In genomic region chr2:148640767-148641166, GRCh38 we compare ENCODE assay signal across 18 cellular contexts. TPM values are rescaled to one million over a fixed set of nuclear protein-coding genes. Genes with fewer than 3 reads are reported as not detected.
A peak's percentile ranks its signal among the peaks of the same experiment; 100 is the strongest.
DNase-seq lines count a peak whose midpoint lies in the region; ATAC-seq, FAIRE-seq and TF ChIP-seq lines count a peak whose summit lies in the region.
"Had no signal": no experiment of that assay in that cellular context is flagged by ENCODE, and none has a peak within 500 bp of the region (broad histone marks: within the 10 kb centered on the region; RNA-seq: fewer than 3 reads in every experiment).

No MANE protein-coding gene starts in this region.

- H3K4ac ChIP-seq in IMR-90 (ENCODE audit: low read depth, low read length), result no peak overlapping the region

- peaks cover 5% of the 10 kb centered on the region; the same call in 1 of the 2 replicates for H4K20me1 ChIP-seq in IMR-90 (ENCODE audit: insufficient read depth, low read length)

- TF ChIP-seq RAD21 in IMR-90 (IDR thresholded peaks at IDR 0.05; ENCODE audit: low read length), result peak; percentile 43
- TF ChIP-seq RAD21 in liver (IDR thresholded peaks at IDR 0.05), result peak; percentile 42 to 43

- H3K23ac ChIP-seq in IMR-90 (ENCODE audit: low read depth, low read length), result no peak overlapping the region

- no peak overlapping the region for H3K14ac ChIP-seq in IMR-90 (replicated peaks; ENCODE audit: low read depth, low read length)

- H2AFZ ChIP-seq in IMR-90 (replicated peaks; ENCODE audit: low read length, poor library complexity), result no peak overlapping the region

- H3K4me1 ChIP-seq in IMR-90 (ENCODE audit: control insufficient read depth, insufficient read depth, low read length) (no peaks in the 10 kb centered on the region), liver (ENCODE audit: control insufficient read depth in 4 of 4, insufficient read depth in 4 of 4, low read length in 3 of 4) (peaks cover 0 to 10% (median 7%) of the 10 kb centered on the region in 4 donors)
- H3K4me1 ChIP-seq: Caco-2 had no signal

- BruUV-seq in IMR-90 (replicated peaks; lab: Mats Ljungman, UMichigan), result no TSS peak

- ATAC-seq in IMR-90 (ENCODE audit: low read depth) (no peak), GM21447 (IDR thresholded peaks at IDR 0.05; ENCODE audit: unreplicated experiment) (no peak)
- ATAC-seq: left cardiac atrium, T-helper 17 cell had no signal

- CTCF ChIA-PET in IMR-90 (lab: Yijun Ruan, JAX), result interaction anchor here (0.7 to 1.3 kb wide), 2 partner anchors 311 to 349 kb away, joined by 4 read pairs; no protein-coding TSS in a partner anchor

- no peak overlapping the region for H2AK9ac ChIP-seq in IMR-90 (replicated peaks; ENCODE audit: low read depth, low read length, poor library complexity)

- no peaks in the 10 kb centered on the region for H3K9me1 ChIP-seq in IMR-90 (ENCODE audit: insufficient read depth, low read length)

- no peak overlapping the region for H3K9ac ChIP-seq in IMR-90 (ENCODE audit: low read depth, low read length)
- no peak overlapping the region for H3K9ac ChIP-seq in liver (ENCODE audit: low read depth in 1 of 2, low read length in 2 of 2)

- in situ Hi-C loops in IMR-90 (cut with MboI; ENCODE audit: low sequenced_read_pairs), result loop anchor here (25.0 kb wide), 2 partner anchors 322 to 672 kb away; no protein-coding TSS in a partner anchor

- no peak for FAIRE-seq in D721Med (lab: Jason Lieb, UNC)
- FAIRE-seq: H54 had no signal

- H3K27me3 ChIP-seq in IMR-90 (ENCODE audit: control insufficient read depth, insufficient read depth, low read length), result peaks cover 21% of the 10 kb centered on the region
- H3K27me3 ChIP-seq in liver (ENCODE audit: control insufficient read depth in 4 of 4, insufficient read depth in 4 of 4, low read length in 3 of 4), result no peaks in the 10 kb centered on the region
- H3K27me3 ChIP-seq: transverse colon had no signal

- POLR2A ChIA-PET in IMR-90 (lab: Charles Lee; ENCODE audit: unreplicated experiment), result interaction anchor here (0.6 kb wide), 2 partner anchors 25 to 791 kb away, joined by 3 read pairs; no protein-coding TSS in a partner anchor

- H3K36me3 ChIP-seq in IMR-90 (ENCODE audit: control insufficient read depth, insufficient read depth, low read length) (no peaks in the 10 kb centered on the region), liver (ENCODE audit: control insufficient read depth in 4 of 4, insufficient read depth in 3 of 4, low read depth in 1 of 4, low read length in 3 of 4) (no peaks in the 10 kb centered on the region)
- H3K36me3 ChIP-seq: esophagus squamous epithelium, transverse colon had no signal

- peaks cover 0 to 2% of the 10 kb centered on the region in 2 experiments; a peak in 1 of 4 replicates for H3K79me1 ChIP-seq in IMR-90 (ENCODE audit: low read depth in 1 of 2, low read length in 2 of 2)

- no peak overlapping the region for H3K4me3 ChIP-seq in IMR-90 (ENCODE audit: insufficient read depth, low read depth, low read length)
- no peak overlapping the region for H3K4me3 ChIP-seq in liver (ENCODE audit: low read depth in 1 of 3, low read length in 3 of 3)
- H3K4me3 ChIP-seq: esophagus squamous epithelium, transverse colon had no signal

- H2BK5ac ChIP-seq in IMR-90 (ENCODE audit: low read depth, low read length, poor library complexity, severe bottlenecking), result no peak overlapping the region

- H3K27ac ChIP-seq in IMR-90 (ENCODE audit: insufficient read depth, low read length) (no peak overlapping the region), liver (ENCODE audit: low read depth in 1 of 2, low read length in 2 of 2) (no peak overlapping the region)
- H3K27ac ChIP-seq: esophagus squamous epithelium, transverse colon had no signal

- TF ChIP-seq POLR2A in IMR-90 (IDR thresholded peaks at IDR 0.05; ENCODE audit: low read depth, low read length), result no peak

- intact Hi-C loops in IMR-90 (cut with micrococcal nuclease), result loop anchor here (1.0 to 10.0 kb wide), 3 partner anchors 287 to 924 kb away; no protein-coding TSS in a partner anchor

- H3K18ac ChIP-seq in IMR-90 (ENCODE audit: low read depth, low read length), result no peak overlapping the region

- DNase-seq in D721Med (ENCODE audit: insufficient read length, low spot score) (no peak), IMR-90 (peak; percentile 25), cerebellar cortex (ENCODE audit: low spot score) (peak; percentile 78), SK-N-DZ (ENCODE audit: low spot score) (no peak), islet precursor cell (no peak)
- DNase-seq in activated CD8-positive, alpha-beta memory T cell treated with anti-CD3 and anti-CD28 coated beads for 24 hours, result no peak
- DNase-seq: activated CD4-positive, alpha-beta T cell treated with anti-CD3 and anti-CD28 coated beads, Interleukin-2, amount 50 U/mL, for 4 hours; activated gamma-delta T cell treated with Interleukin-2 at 50 U/mL for 16 hours; Caco-2; esophagus squamous epithelium; left cardiac atrium; NCI-H1436; stimulated activated CD4-positive, alpha-beta T cell treated with anti-CD3 and anti-CD28 coated beads, Interleukin-12 subunit alpha, Interleukin-12 subunit beta, amount 100 ng/mL, for 4 hours; T-helper 17 cell; transverse colon had no signal

- no peak overlapping the region for H2BK120ac ChIP-seq in IMR-90 (ENCODE audit: low read depth, low read length)

- no peak overlapping the region for H4K8ac ChIP-seq in IMR-90 (ENCODE audit: low read depth in 2 of 2, low read length in 2 of 2)

- H4K91ac ChIP-seq in IMR-90 (ENCODE audit: insufficient read depth, low read depth, low read length), result no peak overlapping the region

- H4K5ac ChIP-seq in IMR-90 (ENCODE audit: low read depth, low read length), result no peak overlapping the region

- no peak overlapping the region for H2BK20ac ChIP-seq in IMR-90 (ENCODE audit: low read depth, low read length)

- dilution Hi-C loops in IMR-90 (cut with HindIII; ENCODE audit: low sequenced_read_pairs, unreplicated experiment), result no loop called here

- no peak overlapping the region for H2AK5ac ChIP-seq in IMR-90 (ENCODE audit: low read depth, low read length)

- no peak overlapping the region for H3K56ac ChIP-seq in IMR-90 (ENCODE audit: extremely low read depth, insufficient read depth, low read length)

- TF ChIP-seq CTCF in D721Med (IDR thresholded peaks at IDR 0.05; ENCODE audit: insufficient read depth, missing control alignments), result peak; percentile 41
- TF ChIP-seq CTCF in IMR-90 (conservative IDR thresholded peaks at IDR 0.05; ENCODE audit: low read depth, low read length), result peak; percentile 24; the same call in 1 of the 2 replicates
- peak; percentile 14 for TF ChIP-seq CTCF in liver (IDR thresholded peaks at IDR 0.05; ENCODE audit: low read depth, low read length, missing input control)

- no CpG with 5 or more reads among the region's 5 CpGs for WGBS in IMR-90 (ENCODE audit: extremely low coverage in 2 of 2, insufficient read length in 1 of 2), 2 experiments
- WGBS in liver, result 61% methylated on average over 5 of the region's 5 CpGs

- H2BK15ac ChIP-seq in IMR-90 (ENCODE audit: low read depth, low read length), result no peak overlapping the region

- no peak overlapping the region for H3K4me2 ChIP-seq in IMR-90 (ENCODE audit: low read depth, low read length)

- no peaks in the 10 kb centered on the region for H3K9me3 ChIP-seq in IMR-90 (ENCODE audit: control insufficient read depth, insufficient read depth, low read length)
- H3K9me3 ChIP-seq in liver (ENCODE audit: control insufficient read depth in 4 of 4, low read length in 3 of 4), result no peaks in the 10 kb centered on the region
- H3K9me3 ChIP-seq: Caco-2, esophagus squamous epithelium, transverse colon had no signal

TF ChIP-seq in IMR-90, 13 proteins besides CTCF, POLR2A, EP300 and RAD21:
- TF ChIP-seq NFE2L2 (IDR thresholded peaks at IDR 0.05; ENCODE audit: low read depth, low read length) (no peak), SMC3 (IDR thresholded peaks at IDR 0.05; ENCODE audit: low read depth, low read length) (peak; percentile 31; the same call in 1 of the 2 replicates)
TF ChIP-seq in IMR-90: peak in this region for 1.

TF ChIP-seq in liver, 16 proteins besides CTCF, POLR2A, EP300 and RAD21 (continues in another document):
- TF ChIP-seq NR2F2 (IDR thresholded peaks at IDR 0.05), result no peak
- no peak for TF ChIP-seq ZBTB33 (IDR thresholded peaks at IDR 0.05)
- no peak for TF ChIP-seq ATF3 (IDR thresholded peaks at IDR 0.05)
- no peak for TF ChIP-seq HNF4G (IDR thresholded peaks at IDR 0.05)
- no peak for TF ChIP-seq FOXA1 (IDR thresholded peaks at IDR 0.05)
- no peak for TF ChIP-seq MAX (IDR thresholded peaks at IDR 0.05)
- no peak for TF ChIP-seq TAF1 (conservative IDR thresholded peaks at IDR 0.05)
- TF ChIP-seq YY1 (IDR thresholded peaks at IDR 0.05), result no peak
- no peak for TF ChIP-seq EGR1 (IDR thresholded peaks at IDR 0.05; ENCODE audit: low read depth in 2 of 2)
- TF ChIP-seq GABPA (IDR thresholded peaks at IDR 0.05 in 1 of 2, conservative IDR thresholded peaks at IDR 0.05 in 1 of 2), result no peak
- no peak for TF ChIP-seq SP1 (IDR thresholded peaks at IDR 0.05)
- no peak for TF ChIP-seq JUND (IDR thresholded peaks at IDR 0.05)

RNA-seq across cellular contexts. Expression of gene EPC2, which starts 3.8 kb away (rescaled TPM):
- total RNA-seq in IMR-90 (2012; rRNA removed) (22.6 and 26.1 TPM in 2 replicates), liver (10 to 100 TPM; 15.1 to 17.7 TPM)
- polyA plus RNA-seq in IMR-90 (2012; rRNA removed) (10.6 and 11.4 TPM in 2 replicates), liver (1 to 10 TPM; 2.8 to 4.0 TPM)
- 1.1 and 2.7 TPM in 2 replicates for polyA plus RNA-seq in IMR-90 (2012; cell fraction: cytosol; rRNA removed)
- polyA plus RNA-seq in IMR-90 (2012; cell fraction: nucleus; rRNA removed; ENCODE audit: low replicate concordance), result 2.8 and 14.8 TPM in 2 replicates
- polyA plus RNA-seq in SK-N-DZ (2014; cell fraction: cytosol; rRNA removed), result 10.7 and 10.9 TPM in 2 replicates
- 4.9 and 10.0 TPM in 2 replicates for polyA plus RNA-seq in SK-N-DZ (2014; cell fraction: nucleus; rRNA removed)

Comparison
In these comparisons a context has a peak if more than half of its experiments do, and no peak if none do; other contexts are left out.
1. DNase-seq: peak in IMR-90 (single experiment) and cerebellar cortex (single experiment); none in D721Med (single experiment), SK-N-DZ (single experiment), islet precursor cell (single experiment) and activated CD8-positive, alpha-beta memory T cell treated with anti-CD3 and anti-CD28 coated beads for 24 hours (single experiment).
2. Peak in every context shown above with its lines, with median percentiles within 50 percentile points of each other: CTCF ChIP-seq.